8 cellular contexts compared by ENCODE assay signal in the genomic region with DNA sequence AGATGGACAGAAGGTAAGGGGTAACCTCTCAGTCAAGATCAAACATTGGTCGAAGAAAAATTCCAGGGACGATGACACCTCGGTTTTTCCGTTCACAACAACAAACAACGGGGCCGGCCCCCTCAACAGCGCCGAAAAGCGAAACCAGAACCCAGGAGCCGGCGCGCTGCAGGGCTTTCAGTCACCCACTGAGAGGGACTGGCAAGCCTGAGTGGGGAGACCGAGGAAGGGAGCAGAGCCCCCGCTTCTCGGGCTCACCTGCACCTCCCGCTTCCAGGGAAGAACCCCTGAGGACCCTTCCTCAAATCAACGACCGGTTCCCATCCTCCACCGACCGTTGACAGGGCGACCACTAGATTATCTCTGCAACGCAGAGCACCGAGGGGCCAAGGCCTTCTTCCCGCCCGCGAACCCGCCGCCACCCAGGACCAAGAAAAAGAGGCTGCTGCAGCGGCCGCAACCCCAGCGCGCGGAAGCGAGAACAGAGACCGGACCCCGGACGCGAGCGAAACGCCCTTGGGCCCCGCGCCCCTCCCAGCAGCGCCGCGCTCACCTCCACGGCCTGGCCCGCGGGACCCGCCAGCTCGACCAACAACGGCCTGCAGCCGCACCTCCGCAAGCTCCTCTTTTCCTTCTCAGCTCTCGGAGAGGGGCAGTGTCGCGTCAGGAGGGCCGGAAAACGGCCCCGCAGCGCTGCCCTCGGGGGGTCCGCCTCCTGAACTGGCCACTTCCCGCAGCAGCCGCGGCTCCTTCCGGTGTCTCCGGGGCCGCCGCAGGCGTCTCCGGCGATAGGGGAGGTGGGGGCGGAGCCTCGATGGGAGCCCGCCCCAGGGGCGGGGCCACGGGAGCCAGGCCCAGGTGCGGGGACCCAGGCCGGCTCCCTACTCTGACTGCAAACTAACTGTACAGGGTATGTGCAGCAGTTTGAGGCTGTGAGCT. TPM values are rescaled to one million over a fixed set of nuclear protein-coding genes. Genes with fewer than 3 reads are reported as not detected.
DNase-seq lines count a peak whose midpoint lies in the region; ATAC-seq and TF ChIP-seq lines count a peak whose summit lies in the region.

A gene (minus strand): TSS at position 763 of the 939 bp plus-strand sequence. CDS start 18,155 bp downstream, outside the sequence.

- H3K36me3 ChIP-seq in heart right ventricle = no peaks in the 10 kb centered on the region

- no peaks in the 10 kb centered on the region for H3K27me3 ChIP-seq in heart right ventricle

- peak; percentile 87 for DNase-seq in NCI-H1105 (lab: John Stamatoyannopoulos, UW)
- peak; percentile 83 to 90 (median 87) for DNase-seq in T-helper 1 cell
- peak; percentile 85 to 91 for DNase-seq in heart right ventricle
- DNase-seq in progenitor cell of endocrine pancreas (ENCODE audit: low spot score, unreplicated experiment) = peak; percentile 76
- DNase-seq in ureter (ENCODE audit: low spot score) = peak; percentile 91

- no peaks in the 10 kb centered on the region for H3K36me3 Mint-ChIP-seq in progenitor cell of endocrine pancreas (ENCODE audit: insufficient read depth)

- H3K4me3 Mint-ChIP-seq in progenitor cell of endocrine pancreas (ENCODE audit: low read depth) = peak within 1 kb of the TSS; percentile 95

- peaks cover 0 to 48% (median 38%) of the 10 kb centered on the region in 9 donors for H3K4me1 ChIP-seq in heart right ventricle

- no peaks in the 10 kb centered on the region for H3K9me3 Mint-ChIP-seq in progenitor cell of endocrine pancreas (ENCODE audit: low read depth)

- H3K4me3 ChIP-seq in GM12875 (ENCODE audit: low read depth, low read length) (peak within 1 kb of the TSS; percentile 87), heart right ventricle (peak within 1 kb of the TSS; percentile 74 to 99 (median 92))

- WGBS in adipose tissue, 3 donors = 0 to 1% (median 1%) methylated on average over 73 to 79 of the region's 79 CpGs
- 1% methylated on average over 72 to 79 of the region's 79 CpGs for WGBS in heart right ventricle, 2 donors

- intact Hi-C loops in heart right ventricle (cut with DNase I) = loop anchor here in 1 of 10 donors (10.0 kb wide), 1 partner anchor 45 kb away; no protein-coding TSS in a partner anchor

- TF ChIP-seq CTCF in GM12875 (IDR thresholded peaks at IDR 0.05; ENCODE audit: borderline replicate concordance, insufficient read depth, low read depth, low read length) = no peak
- peak in 2 of 9 donors; percentile 2 to 17 for TF ChIP-seq CTCF in heart right ventricle (IDR thresholded peaks at IDR 0.05)
- no peak for TF ChIP-seq CTCF in progenitor cell of endocrine pancreas (IDR thresholded peaks at IDR 0.05; ENCODE audit: unreplicated experiment)

- H3K4me1 Mint-ChIP-seq in progenitor cell of endocrine pancreas (ENCODE audit: low read depth) = peaks cover 28% of the 10 kb centered on the region

- ATAC-seq in HG02623 (IDR thresholded peaks at IDR 0.05; ENCODE audit: unreplicated experiment) (peak; percentile 95), heart right ventricle (peak; percentile 98 to 99 (median 98))

- no peaks in the 10 kb centered on the region for H3K27me3 Mint-ChIP-seq in progenitor cell of endocrine pancreas

- peak within 1 kb of the TSS; percentile 98 for H3K27ac Mint-ChIP-seq in progenitor cell of endocrine pancreas

- peak within 1 kb of the TSS; percentile 26 for H3K27ac ChIP-seq in adipose tissue (ENCODE audit: low read depth, low read length)
- H3K27ac ChIP-seq in heart right ventricle = peak within 1 kb of the TSS; percentile 69 to 95 (median 92)

- H3K9me3 ChIP-seq in heart right ventricle = no peaks in the 10 kb centered on the region

RNA-seq across cellular contexts. Expression of the gene that starts here (rescaled TPM):
- 10 to 100 TPM; 13.0 to 49.3 (median 33.5) TPM for polyA plus RNA-seq in adipose tissue
- 10 to 100 TPM; 22.6 to 34.5 (median 28.1) TPM for total RNA-seq in heart right ventricle
- 10 to 100 TPM; 15.1 to 28.1 TPM for polyA plus RNA-seq in heart right ventricle
- total RNA-seq in progenitor cell of endocrine pancreas = 89.1 and 92.2 TPM in 2 replicates
- 63.7 TPM for total RNA-seq in ureter

Comparison
In these comparisons a context has a peak if more than half of its experiments do, and no peak if none do; other contexts are left out.
1. Peak in every context shown above with its lines: DNase-seq, ATAC-seq, H3K4me3 ChIP-seq and H3K27ac ChIP-seq.